Comparison of ENCODE assay signal across 1 cellular context in the genomic region with DNA sequence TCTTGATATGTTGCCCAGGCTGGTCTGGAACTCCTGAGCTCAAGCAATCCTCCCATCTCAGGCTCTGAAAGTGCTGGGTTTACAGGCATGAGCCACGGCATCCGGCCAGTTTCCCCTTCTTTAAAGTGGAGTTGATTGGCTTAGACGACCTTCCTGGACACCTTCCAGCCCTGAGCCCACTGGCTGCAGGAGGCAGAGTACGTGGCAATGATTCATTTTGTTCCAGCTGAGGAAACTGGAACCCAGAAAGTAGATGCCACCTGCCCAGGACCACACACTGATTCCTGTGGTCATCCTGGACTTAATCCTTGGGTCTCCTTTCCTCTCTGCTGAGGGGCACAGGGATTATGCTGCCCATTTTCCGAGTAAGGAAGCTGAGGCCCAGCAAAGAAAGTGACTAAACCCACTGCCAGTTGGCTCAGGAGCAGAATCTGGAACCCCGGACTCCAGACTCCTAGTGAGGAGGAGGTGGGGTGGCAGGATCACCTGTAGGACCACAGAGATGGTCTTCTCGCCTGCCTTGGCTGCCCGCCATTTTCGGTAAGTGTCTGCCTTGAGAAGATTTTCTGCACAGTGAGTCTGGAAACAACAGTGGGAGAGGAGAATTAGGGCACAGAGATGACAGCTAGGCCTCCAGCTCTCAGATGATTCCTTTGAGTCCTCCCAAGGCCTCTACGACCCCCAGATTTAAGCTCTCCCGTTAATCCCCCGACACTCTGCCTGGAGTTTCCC.
TF ChIP-seq lines count a peak whose summit lies in the region.

No MANE protein-coding gene starts in this region.

TF ChIP-seq in HCT116, 20 proteins besides CTCF, POLR2A, EP300 and RAD21 (continued from another document):
- TF ChIP-seq, protein P1, sequence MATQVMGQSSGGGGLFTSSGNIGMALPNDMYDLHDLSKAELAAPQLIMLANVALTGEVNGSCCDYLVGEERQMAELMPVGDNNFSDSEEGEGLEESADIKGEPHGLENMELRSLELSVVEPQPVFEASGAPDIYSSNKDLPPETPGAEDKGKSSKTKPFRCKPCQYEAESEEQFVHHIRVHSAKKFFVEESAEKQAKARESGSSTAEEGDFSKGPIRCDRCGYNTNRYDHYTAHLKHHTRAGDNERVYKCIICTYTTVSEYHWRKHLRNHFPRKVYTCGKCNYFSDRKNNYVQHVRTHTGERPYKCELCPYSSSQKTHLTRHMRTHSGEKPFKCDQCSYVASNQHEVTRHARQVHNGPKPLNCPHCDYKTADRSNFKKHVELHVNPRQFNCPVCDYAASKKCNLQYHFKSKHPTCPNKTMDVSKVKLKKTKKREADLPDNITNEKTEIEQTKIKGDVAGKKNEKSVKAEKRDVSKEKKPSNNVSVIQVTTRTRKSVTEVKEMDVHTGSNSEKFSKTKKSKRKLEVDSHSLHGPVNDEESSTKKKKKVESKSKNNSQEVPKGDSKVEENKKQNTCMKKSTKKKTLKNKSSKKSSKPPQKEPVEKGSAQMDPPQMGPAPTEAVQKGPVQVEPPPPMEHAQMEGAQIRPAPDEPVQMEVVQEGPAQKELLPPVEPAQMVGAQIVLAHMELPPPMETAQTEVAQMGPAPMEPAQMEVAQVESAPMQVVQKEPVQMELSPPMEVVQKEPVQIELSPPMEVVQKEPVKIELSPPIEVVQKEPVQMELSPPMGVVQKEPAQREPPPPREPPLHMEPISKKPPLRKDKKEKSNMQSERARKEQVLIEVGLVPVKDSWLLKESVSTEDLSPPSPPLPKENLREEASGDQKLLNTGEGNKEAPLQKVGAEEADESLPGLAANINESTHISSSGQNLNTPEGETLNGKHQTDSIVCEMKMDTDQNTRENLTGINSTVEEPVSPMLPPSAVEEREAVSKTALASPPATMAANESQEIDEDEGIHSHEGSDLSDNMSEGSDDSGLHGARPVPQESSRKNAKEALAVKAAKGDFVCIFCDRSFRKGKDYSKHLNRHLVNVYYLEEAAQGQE (IDR thresholded peaks at IDR 0.05; ENCODE audit: low read depth): no peak
- no peak for TF ChIP-seq EGR1 (IDR thresholded peaks at IDR 0.05; ENCODE audit: low read depth)
- TF ChIP-seq, protein P2, sequence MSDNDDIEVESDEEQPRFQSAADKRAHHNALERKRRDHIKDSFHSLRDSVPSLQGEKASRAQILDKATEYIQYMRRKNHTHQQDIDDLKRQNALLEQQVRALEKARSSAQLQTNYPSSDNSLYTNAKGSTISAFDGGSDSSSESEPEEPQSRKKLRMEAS (IDR thresholded peaks at IDR 0.05): no peak
